Comparison of ENCODE assay signal across 9 cellular contexts in genomic region chr6:2111162-2111677, GRCh38.
DNase-seq lines count a peak whose midpoint lies in the region; ATAC-seq, FAIRE-seq and TF ChIP-seq lines count a peak whose summit lies in the region.
"Had no signal": no experiment of that assay in that cellular context is flagged by ENCODE, and none has a peak within 500 bp of the region (broad histone marks: within the 10 kb centered on the region; RNA-seq: fewer than 3 reads in every experiment).

No MANE protein-coding gene starts in this region.

- no peaks in the 10 kb centered on the region for H3K9me3 Mint-ChIP-seq in naive thymus-derived CD8-positive, alpha-beta T cell

- WGBS in pancreas, 2 donors: 86 to 91% methylated on average over 5 of the region's 5 CpGs

- ATAC-seq in GM18867 (IDR thresholded peaks at IDR 0.05; ENCODE audit: unreplicated experiment): peak; percentile 64
- ATAC-seq in HG03159 (IDR thresholded peaks at IDR 0.05; ENCODE audit: unreplicated experiment): peak; percentile 59
- peak in 3 of 4 donors; percentile 42 to 72 (median 52) for ATAC-seq in pancreas
- no peak for ATAC-seq in naive thymus-derived CD8-positive, alpha-beta T cell
- ATAC-seq in HG03469 (IDR thresholded peaks at IDR 0.05; ENCODE audit: unreplicated experiment): no peak
- ATAC-seq in HG03139 (IDR thresholded peaks at IDR 0.05; ENCODE audit: unreplicated experiment): no peak

- H3K27ac Mint-ChIP-seq in naive thymus-derived CD8-positive, alpha-beta T cell: no peak overlapping the region

- H3K4me1 ChIP-seq in pancreas: peaks cover 0 to 7% (median 6%) of the 10 kb centered on the region in 3 donors

- H3K4me3 ChIP-seq in pancreas: no peak overlapping the region

- peak overlapping the region in 1 of 10 donors; percentile 43 for H3K4me3 Mint-ChIP-seq in naive thymus-derived CD8-positive, alpha-beta T cell

- peaks cover 9 to 14% (median 10%) of the 10 kb centered on the region in 4 donors for H3K4me1 Mint-ChIP-seq in naive thymus-derived CD8-positive, alpha-beta T cell

- FAIRE-seq in pancreas (lab: Jason Lieb, UNC): no peak

- H3K36me3 ChIP-seq in pancreas: no peaks in the 10 kb centered on the region

- no peaks in the 10 kb centered on the region for H3K27me3 Mint-ChIP-seq in naive thymus-derived CD8-positive, alpha-beta T cell

- H3K36me3 Mint-ChIP-seq in naive thymus-derived CD8-positive, alpha-beta T cell: peaks cover 0 to 37% (median 5%) of the 10 kb centered on the region in 3 donors

- POLR2A ChIA-PET in naive thymus-derived CD8-positive, alpha-beta T cell (lab: Charles Lee): no interaction called here

- DNase-seq in brain pericyte (ENCODE audit: low read depth, low spot score) (peak; percentile 48), pancreas (no peak)
- DNase-seq in naive thymus-derived CD8-positive, alpha-beta T cell: no peak
- no peak for DNase-seq in activated CD4-positive, CD25-positive, alpha-beta regulatory T cell treated with anti-CD3 and anti-CD28 coated beads, Interleukin-2, amount 50 U/mL, for 72 hours
- DNase-seq: activated effector memory CD4-positive, alpha-beta T cell treated with Interleukin-2 at 50 U/mL for 16 hours had no signal

- intact Hi-C loops in pancreas (cut with DNase I): no loop called here

- no peaks in the 10 kb centered on the region for H3K9me3 ChIP-seq in pancreas

- TF ChIP-seq CTCF in pancreas (IDR thresholded peaks at IDR 0.05): no peak

- no peak overlapping the region for H3K27ac ChIP-seq in pancreas

- H3K27me3 ChIP-seq in pancreas: no peaks in the 10 kb centered on the region

Comparison
In these comparisons a context has a peak if more than half of its experiments do, and no peak if none do; other contexts are left out.
1. ATAC-seq: peak in GM18867 (single experiment), HG03159 (single experiment) and pancreas (3 of 4); none in naive thymus-derived CD8-positive, alpha-beta T cell (0 of 2), HG03469 (single experiment) and HG03139 (single experiment).